In genomic region chr1:84782881-84783280, GRCh38 we compare ENCODE assay signal across 12 cellular contexts.
DNase-seq lines count a peak whose midpoint lies in the region; FAIRE-seq and TF ChIP-seq lines count a peak whose summit lies in the region.
"Had no signal": no experiment of that assay in that cellular context is flagged by ENCODE, and none has a peak within 500 bp of the region (broad histone marks: within the 10 kb centered on the region; RNA-seq: fewer than 3 reads in every experiment).

No MANE protein-coding gene starts in this region.

- H3K27ac ChIP-seq in BLaER1 (no peak overlapping the region), SK-N-MC (no peak overlapping the region), H1 (ENCODE audit: low read depth, low read length) (no peak overlapping the region)
- H3K27ac ChIP-seq: RWPE1, SJCRH30 had no signal

- H3K4me1 ChIP-seq in BLaER1 (peaks cover 47% of the 10 kb centered on the region), H1 (replicated peaks in 1 of 4; ENCODE audit: control insufficient read depth in 3 of 4, insufficient read depth in 4 of 4, low read length in 3 of 4) (peaks cover 0 to 4% (median 0%) of the 10 kb centered on the region in 4 experiments; a peak in 2 of 7 replicates)
- H3K4me1 ChIP-seq: SJCRH30 had no signal

- peak overlapping the region; percentile 76; the same call in 1 of the 2 replicates for H2AK5ac ChIP-seq in H1 (ENCODE audit: low read depth, low read length)

- no peak overlapping the region for H3K56ac ChIP-seq in H1 (replicated peaks; ENCODE audit: insufficient read length, low read depth, low read length)

- H3K4ac ChIP-seq in H1 (replicated peaks; ENCODE audit: insufficient read length, low read depth, low read length) = no peak overlapping the region

- H2BK5ac ChIP-seq in H1 (ENCODE audit: low read depth, low read length) = no peak overlapping the region

- H4K20me1 ChIP-seq in BLaER1 (no peaks in the 10 kb centered on the region), H1 (replicated peaks in 1 of 2; ENCODE audit: control insufficient read depth in 1 of 2, insufficient read depth in 2 of 2, low read length in 2 of 2) (no peaks in the 10 kb centered on the region)

- no peak for TF ChIP-seq CTCF in H1 (IDR thresholded peaks at IDR 0.05; ENCODE audit: control extremely low read depth in 1 of 3, insufficient read depth in 1 of 3, low read depth in 1 of 3, low read length in 3 of 3)

- TF ChIP-seq POLR2A in GM12891 (IDR thresholded peaks at IDR 0.05; ENCODE audit: low read depth, low read length) (no peak), H1 (IDR thresholded peaks at IDR 0.05; ENCODE audit: control extremely low read depth in 1 of 2, low read depth in 2 of 2, low read length in 2 of 2) (no peak), H54 (IDR thresholded peaks at IDR 0.05; ENCODE audit: low read depth, low read length) (no peak)

- no peak overlapping the region for H2BK20ac ChIP-seq in H1 (ENCODE audit: low read length)

- H3K9me3 ChIP-seq in BLaER1 = no peaks in the 10 kb centered on the region
- H3K9me3 ChIP-seq in SK-N-MC (ENCODE audit: low read depth, low read length) = no peaks in the 10 kb centered on the region
- H3K9me3 ChIP-seq in H1 (ENCODE audit: insufficient read depth in 2 of 2, low read depth in 1 of 2, low read length in 1 of 2) = no peaks in the 10 kb centered on the region; a peak in 1 of 4 replicates
- H3K9me3 ChIP-seq: SJCRH30 had no signal

- no peak overlapping the region for H3K14ac ChIP-seq in H1 (ENCODE audit: insufficient read length)

- CTCF ChIA-PET in H1 (lab: Charles Lee; ENCODE audit: partially characterized antibody) = interaction anchor here (0.6 to 6.1 kb wide), 45 partner anchors 7 to 851 kb away, joined by 3 to 48 read pairs (median 4); partner anchors contain the start of gene LPAR3

- FAIRE-seq in GM12891 (lab: Jason Lieb, UNC) = peak; percentile 35
- FAIRE-seq in H1 (lab: Jason Lieb, UNC) = no peak
- FAIRE-seq in H54 (lab: Jason Lieb, UNC) = no peak

- H3K18ac ChIP-seq in H1 (ENCODE audit: extremely low read depth, low read length) = no peak overlapping the region

- TF ChIP-seq EP300 in H1 (IDR thresholded peaks at IDR 0.05; ENCODE audit: borderline replicate concordance in 1 of 2, low read depth in 2 of 2, low read length in 2 of 2) = no peak

- no peak overlapping the region for H2BK120ac ChIP-seq in H1 (replicated peaks; ENCODE audit: low read depth, low read length)

- no peaks in the 10 kb centered on the region for H3K79me1 ChIP-seq in H1 (ENCODE audit: low read depth, low read length)

- H3K27me3 ChIP-seq in BLaER1 (no peaks in the 10 kb centered on the region), H1 (replicated peaks in 1 of 4; ENCODE audit: control insufficient read depth in 3 of 4, extremely low read depth in 1 of 4, insufficient read depth in 3 of 4, low read length in 3 of 4) (no peaks in the 10 kb centered on the region)
- H3K27me3 ChIP-seq: SJCRH30 had no signal

- no peak overlapping the region for H3K23ac ChIP-seq in H1 (ENCODE audit: insufficient read length)

- no peaks in the 10 kb centered on the region for H3K79me2 ChIP-seq in H1 (ENCODE audit: control insufficient read depth in 1 of 2, insufficient read depth in 2 of 2, low read length in 2 of 2)

- H3K36me3 ChIP-seq in BLaER1 = no peaks in the 10 kb centered on the region
- H3K36me3 ChIP-seq in SK-N-MC (ENCODE audit: insufficient read depth, low read length) = no peaks in the 10 kb centered on the region
- H3K36me3 ChIP-seq in H1 (ENCODE audit: control insufficient read depth in 2 of 4, insufficient read depth in 4 of 4, low read length in 3 of 4) = no peaks in the 10 kb centered on the region
- H3K36me3 ChIP-seq: SJCRH30 had no signal

- H3K4me2 ChIP-seq in BLaER1 = peak overlapping the region; percentile 80
- H3K4me2 ChIP-seq in H1 (ENCODE audit: insufficient read depth in 1 of 2, low read depth in 2 of 2, low read length in 2 of 2) = no peak overlapping the region

- no peak for TF ChIP-seq RAD21 in H1 (IDR thresholded peaks at IDR 0.05 in 1 of 2, conservative IDR thresholded peaks at IDR 0.05 in 1 of 2; ENCODE audit: low read depth in 2 of 2, low read length in 2 of 2)

- no peak overlapping the region for H2BK15ac ChIP-seq in H1 (ENCODE audit: low read length)

- H2BK12ac ChIP-seq in H1 (ENCODE audit: low read depth, low read length) = no peak overlapping the region

- H4K8ac ChIP-seq in H1 (ENCODE audit: extremely low read depth, insufficient read depth, low read length) = no peak overlapping the region

- H3K9ac ChIP-seq in BLaER1 = no peak overlapping the region
- H3K9ac ChIP-seq in SK-N-MC (ENCODE audit: insufficient read length) = no peak overlapping the region
- no peak overlapping the region for H3K9ac ChIP-seq in H1 (replicated peaks in 1 of 4; ENCODE audit: extremely low read depth in 1 of 4, low read depth in 3 of 4, low read length in 3 of 4)

- POLR2A ChIA-PET in H1 (lab: Charles Lee; ENCODE audit: partially characterized antibody) = interaction anchor here (0.9 to 1.6 kb wide), 2 partner anchors 10 to 93 kb away, joined by 3 to 4 read pairs; partner anchors contain the start of gene SSX2IP

- H3K4me3 ChIP-seq in BLaER1 (no peak overlapping the region; the same call in 1 of the 2 replicates), SK-N-MC (peak overlapping the region; percentile 75; the same call in 1 of the 2 replicates), H1 (ENCODE audit: extremely low read depth in 1 of 4, insufficient read depth in 2 of 4, low read depth in 3 of 4, low read length in 4 of 4) (no peak overlapping the region)
- H3K4me3 ChIP-seq: SJCRH30 had no signal

- 82% methylated on average over 6 of the region's 6 CpGs; no CpG with 5 or more reads in 1 of the 2 experiments for WGBS in H1 (ENCODE audit: extremely low coverage in 1 of 2, insufficient coverage in 1 of 2, insufficient read length in 1 of 2, insufficient replicate concordance in 2 of 2, low coverage in 1 of 2, low lambda C conversion rate in 2 of 2, missing lambda C conversion rate in 1 of 2), 2 experiments

- no peak overlapping the region for H4K91ac ChIP-seq in H1 (replicated peaks; ENCODE audit: insufficient read length, low read length)

- DNase-seq in GM12891 (ENCODE audit: insufficient read length, low spot score) = no peak
- no peak for DNase-seq in SK-N-MC (ENCODE audit: low read depth, low spot score)
- DNase-seq in H1 (ENCODE audit: low read depth in 1 of 2, low spot score in 2 of 2) = no peak
- no peak for DNase-seq in inferior parietal cortex (ENCODE audit: extremely low spot score)
- no peak for DNase-seq in dermis blood vessel endothelial cell
- no peak for DNase-seq in H54 (ENCODE audit: insufficient read length, low spot score)
- DNase-seq: DMS79 treated with DMSO at 0.1 percent for 48 hours, NCI-H446 treated with DMSO at 0.1 percent for 48 hours, SW 1271 had no signal

- H2AFZ ChIP-seq in H1 (ENCODE audit: low read length) = no peak overlapping the region

- H3K23me2 ChIP-seq in H1 (ENCODE audit: low read depth, low read length) = no peaks in the 10 kb centered on the region

- no peak overlapping the region for H4K5ac ChIP-seq in H1 (ENCODE audit: insufficient read length, low read depth, low read length)

TF ChIP-seq in GM12891, 5 proteins besides CTCF, POLR2A, EP300 and RAD21:
- no peak for TF ChIP-seq TAF1 (IDR thresholded peaks at IDR 0.05; ENCODE audit: low read depth, low read length)
- no peak for TF ChIP-seq SPI1 (IDR thresholded peaks at IDR 0.05; ENCODE audit: low read depth, low read length)
- no peak for TF ChIP-seq POLR2AphosphoS5 (IDR thresholded peaks at IDR 0.05; ENCODE audit: low read depth, low read length)
- TF ChIP-seq PAX5 (IDR thresholded peaks at IDR 0.05; ENCODE audit: insufficient read depth, low read length, severe bottlenecking) = no peak
- no peak for TF ChIP-seq POU2F2 (IDR thresholded peaks at IDR 0.05; ENCODE audit: low read depth, low read length)
TF ChIP-seq in GM12891: peak in this region for 0.

TF ChIP-seq in H1, 55 proteins besides CTCF, POLR2A, EP300 and RAD21:
- TF ChIP-seq BRCA1 (IDR thresholded peaks at IDR 0.05; ENCODE audit: low read depth, low read length) (no peak), RXRA (IDR thresholded peaks at IDR 0.05; ENCODE audit: insufficient read depth, low read depth, low read length) (no peak), CHD1 (IDR thresholded peaks at IDR 0.05; ENCODE audit: low read depth, low read length) (no peak), ZNF274 (IDR thresholded peaks at IDR 0.05; ENCODE audit: borderline replicate concordance, extremely low read depth, low read length) (no peak), SAP30 (IDR thresholded peaks at IDR 0.05; ENCODE audit: insufficient read depth, insufficient replicate concordance, low read length) (no peak), YY1 (IDR thresholded peaks at IDR 0.05; ENCODE audit: low read depth, low read length) (no peak), CBX5 (IDR thresholded peaks at IDR 0.05; ENCODE audit: low read depth, low read length) (no peak), SP4 (IDR thresholded peaks at IDR 0.05; ENCODE audit: low read length) (no peak), PHF8 (conservative IDR thresholded peaks at IDR 0.05; ENCODE audit: low read depth, low read length) (no peak), CHD2 (IDR thresholded peaks at IDR 0.05; ENCODE audit: low read length) (no peak)
